23 cellular contexts compared by ENCODE assay signal in genomic region chr2:200459101-200459500, GRCh38.
"Had no signal": no experiment of that assay in that cellular context is flagged by ENCODE, and none has a peak within 500 bp of the region (broad histone marks: within the 10 kb centered on the region; RNA-seq: fewer than 3 reads in every experiment).

No MANE protein-coding gene starts in this region.

- H3K9me3 Mint-ChIP-seq: activated CD8-positive, alpha-beta T cell treated with anti-CD3 and anti-CD28 coated beads for 36 hours; activated naive CD8-positive, alpha-beta T cell treated with anti-CD3 and anti-CD28 coated beads, Interleukin-2, amount 10 ng/mL, durations not matched to agents 7 days and 5 days had no signal

- H3K27ac ChIP-seq: adrenal gland, breast epithelium, SK-N-MC, WERI-Rb-1 had no signal

- H3K27me3 ChIP-seq: adrenal gland, breast epithelium, MG63 had no signal

- H3K4me3 Mint-ChIP-seq: activated CD8-positive, alpha-beta T cell treated with anti-CD3 and anti-CD28 coated beads for 36 hours; activated naive CD8-positive, alpha-beta T cell treated with anti-CD3 and anti-CD28 coated beads, Interleukin-2, amount 10 ng/mL, durations not matched to agents 7 days and 5 days had no signal

- H3K36me3 ChIP-seq: adrenal gland, breast epithelium, WERI-Rb-1 had no signal

- ATAC-seq: activated CD4-positive, CD25-positive, alpha-beta regulatory T cell treated with anti-CD3 and anti-CD28 coated beads, Interleukin-2, amount 50 U/mL, for 24 hours; activated CD8-positive, alpha-beta T cell treated with anti-CD3 and anti-CD28 coated beads for 36 hours; Right ventricle myocardium inferior had no signal

- H3K9me3 ChIP-seq: adrenal gland, breast epithelium, MG63 had no signal

- H3K4me3 ChIP-seq: adrenal gland, breast epithelium, MG63, SK-N-MC had no signal

- H3K4me1 ChIP-seq: breast epithelium had no signal

- DNase-seq: activated CD4-positive, alpha-beta T cell treated with anti-CD3 and anti-CD28 coated beads for 4 hours; activated CD8-positive, alpha-beta memory T cell treated with anti-CD3 and anti-CD28 coated beads, Interleukin-2, amount 50 U/mL, for 4 hours; activated CD8-positive, alpha-beta T cell treated with anti-CD3 and anti-CD28 coated beads for 36 hours; activated naive CD4-positive, alpha-beta T cell treated with anti-CD3 and anti-CD28 coated beads, Interleukin-2, amount 50 U/mL, for 16 hours; activated naive CD8-positive, alpha-beta T cell treated with anti-CD3 and anti-CD28 coated beads, Interleukin-2, amount 10 ng/mL, durations not matched to agents 7 days and 5 days; adrenal gland; aorta; caudate nucleus; MG63; MV-4-11; NCI-H1092 treated with DMSO at 0.1 percent for 48 hours; NCI-H1417 treated with DMSO at 0.1 percent for 48 hours; NCI-H1694; NCI-H2029 treated with DMSO at 0.1 percent for 48 hours; NCI-H345; NCI-H510A; NCI-H526 treated with DMSO at 0.1 percent for 48 hours; T-helper 1 cell; WERI-Rb-1 had no signal

- H3K27ac Mint-ChIP-seq: activated CD8-positive, alpha-beta T cell treated with anti-CD3 and anti-CD28 coated beads for 36 hours; activated naive CD8-positive, alpha-beta T cell treated with anti-CD3 and anti-CD28 coated beads, Interleukin-2, amount 10 ng/mL, durations not matched to agents 7 days and 5 days had no signal

- H3K27me3 Mint-ChIP-seq: activated CD8-positive, alpha-beta T cell treated with anti-CD3 and anti-CD28 coated beads for 36 hours; activated naive CD8-positive, alpha-beta T cell treated with anti-CD3 and anti-CD28 coated beads, Interleukin-2, amount 10 ng/mL, durations not matched to agents 7 days and 5 days had no signal
